In the genomic region with DNA sequence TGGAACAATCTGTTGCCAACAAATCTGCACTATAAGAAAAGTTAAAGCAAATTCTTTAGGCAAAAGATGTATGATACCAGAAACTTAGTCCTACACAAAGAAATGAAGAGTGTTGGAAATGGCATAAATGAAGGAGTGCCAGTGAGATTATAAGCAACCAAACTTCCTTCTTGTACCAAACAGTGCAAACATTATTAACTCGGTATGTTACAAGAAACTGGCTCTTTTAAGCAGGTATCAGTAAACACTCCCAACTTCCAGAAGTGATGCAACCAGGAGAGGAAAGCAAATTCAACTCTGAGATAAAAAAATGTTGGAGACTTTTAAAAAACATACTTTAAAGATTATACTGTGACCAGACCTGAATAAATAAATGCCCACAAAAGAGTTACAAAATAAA, we compare ENCODE assay signal across 24 cellular contexts. TPM values are rescaled to one million over a fixed set of nuclear protein-coding genes. Genes with fewer than 3 reads are reported as not detected.
DNase-seq lines count a peak whose midpoint lies in the region; ATAC-seq and TF ChIP-seq lines count a peak whose summit lies in the region.
"Had no signal": no experiment of that assay in that cellular context is flagged by ENCODE, and none has a peak within 500 bp of the region (broad histone marks: within the 10 kb centered on the region; RNA-seq: fewer than 3 reads in every experiment).

No MANE protein-coding gene starts in this region.

- H3K27ac Mint-ChIP-seq in activated CD4-positive, alpha-beta T cell treated with anti-CD3 and anti-CD28 coated beads, Interleukin-2, amount 10 ng/mL, durations not matched to agents 24 days and 14 days, result peak overlapping the region; percentile 35
- peak overlapping the region; percentile 15 for H3K27ac Mint-ChIP-seq in CD4-positive, alpha-beta T cell
- H3K27ac Mint-ChIP-seq in chondrocyte (ENCODE audit: unreplicated experiment), result peak overlapping the region; percentile 69
- peak overlapping the region; percentile 95 for H3K27ac Mint-ChIP-seq in nephron progenitor cell
- H3K27ac Mint-ChIP-seq: activated B cell treated with CpG ODN at 0.5 μM for 24 hours; activated CD8-positive, alpha-beta memory T cell treated with anti-CD3 and anti-CD28 coated beads, Interleukin-2, amount 10 ng/mL, durations not matched to agents 7 days and 5 days had no signal

- ATAC-seq in CD4-positive, alpha-beta T cell (ENCODE audit: poor library complexity), result no peak
- ATAC-seq in GM19324 (IDR thresholded peaks at IDR 0.05; ENCODE audit: low FRiP score, unreplicated experiment) (no peak), HG03342 (IDR thresholded peaks at IDR 0.05; ENCODE audit: unreplicated experiment) (no peak)
- ATAC-seq: activated CD8-positive, alpha-beta memory T cell treated with anti-CD3 and anti-CD28 coated beads, Interleukin-2, amount 10 ng/mL, durations not matched to agents 7 days and 5 days; gastroesophageal sphincter; left lobe of liver; right cardiac atrium had no signal

- H3K9me3 ChIP-seq in CD4-positive, alpha-beta T cell (ENCODE audit: control insufficient read depth, low read length), result no peaks in the 10 kb centered on the region
- H3K9me3 ChIP-seq: gastroesophageal sphincter had no signal

- peaks cover 30% of the 10 kb centered on the region for H3K4me1 Mint-ChIP-seq in activated CD4-positive, alpha-beta T cell treated with anti-CD3 and anti-CD28 coated beads, Interleukin-2, amount 10 ng/mL, durations not matched to agents 24 days and 14 days
- H3K4me1 Mint-ChIP-seq in CD4-positive, alpha-beta T cell (ENCODE audit: low read depth), result peaks cover 59% of the 10 kb centered on the region
- peaks cover 27% of the 10 kb centered on the region for H3K4me1 Mint-ChIP-seq in chondrocyte (ENCODE audit: low read depth)
- H3K4me1 Mint-ChIP-seq in nephron progenitor cell, result no peaks in the 10 kb centered on the region
- H3K4me1 Mint-ChIP-seq: activated B cell treated with CpG ODN at 0.5 μM for 24 hours had no signal

- H3K4me3 Mint-ChIP-seq in activated CD4-positive, alpha-beta T cell treated with anti-CD3 and anti-CD28 coated beads, Interleukin-2, amount 10 ng/mL, durations not matched to agents 24 days and 14 days, result no peak overlapping the region
- H3K4me3 Mint-ChIP-seq in CD4-positive, alpha-beta T cell, result no peak overlapping the region
- H3K4me3 Mint-ChIP-seq in chondrocyte (ENCODE audit: unreplicated experiment) (no peak overlapping the region), nephron progenitor cell (no peak overlapping the region)
- H3K4me3 Mint-ChIP-seq: activated B cell treated with CpG ODN at 0.5 μM for 24 hours; activated CD8-positive, alpha-beta memory T cell treated with anti-CD3 and anti-CD28 coated beads, Interleukin-2, amount 10 ng/mL, durations not matched to agents 7 days and 5 days had no signal

- H3K36me3 Mint-ChIP-seq in activated CD4-positive, alpha-beta T cell treated with anti-CD3 and anti-CD28 coated beads, Interleukin-2, amount 10 ng/mL, durations not matched to agents 24 days and 14 days (ENCODE audit: low read depth), result peaks cover 80% of the 10 kb centered on the region
- H3K36me3 Mint-ChIP-seq in CD4-positive, alpha-beta T cell (ENCODE audit: low read depth), result peaks cover 93% of the 10 kb centered on the region
- H3K36me3 Mint-ChIP-seq in chondrocyte (ENCODE audit: low read depth) (peaks cover 59% of the 10 kb centered on the region), nephron progenitor cell (ENCODE audit: low read depth) (peaks cover 78% of the 10 kb centered on the region)

- CTCF ChIA-PET in CD4-positive, alpha-beta T cell (lab: Charles Lee), result no interaction called here

- no peak overlapping the region for H3K27ac ChIP-seq in CD4-positive, alpha-beta T cell (ENCODE audit: low read depth, low read length)
- H3K27ac ChIP-seq: gastroesophageal sphincter, HL-60, KMS-11, parathyroid adenoma had no signal

- POLR2A ChIA-PET in CD4-positive, alpha-beta T cell (lab: Charles Lee), result no interaction called here

- H3K9me3 Mint-ChIP-seq in activated CD4-positive, alpha-beta T cell treated with anti-CD3 and anti-CD28 coated beads, Interleukin-2, amount 10 ng/mL, durations not matched to agents 24 days and 14 days, result no peaks in the 10 kb centered on the region
- H3K9me3 Mint-ChIP-seq in CD4-positive, alpha-beta T cell, result no peaks in the 10 kb centered on the region
- H3K9me3 Mint-ChIP-seq in chondrocyte (ENCODE audit: low read depth) (no peaks in the 10 kb centered on the region), nephron progenitor cell (no peaks in the 10 kb centered on the region)
- H3K9me3 Mint-ChIP-seq: activated B cell treated with CpG ODN at 0.5 μM for 24 hours had no signal

- no peaks in the 10 kb centered on the region for H3K27me3 ChIP-seq in CD4-positive, alpha-beta T cell (ENCODE audit: control insufficient read depth, insufficient read depth, low read length)
- H3K27me3 ChIP-seq: gastroesophageal sphincter had no signal

- TF ChIP-seq CTCF in CD4-positive, alpha-beta T cell (IDR thresholded peaks at IDR 0.05), result no peak
- TF ChIP-seq CTCF in chondrocyte (IDR thresholded peaks at IDR 0.05), result no peak
- TF ChIP-seq CTCF in nephron progenitor cell (IDR thresholded peaks at IDR 0.05), result no peak

- DNase-seq in activated CD4-positive, alpha-beta T cell treated with anti-CD3 and anti-CD28 coated beads, Interleukin-2, amount 10 ng/mL, durations not matched to agents 24 days and 14 days, result no peak
- DNase-seq in activated CD4-positive, alpha-beta T cell treated with anti-CD3 and anti-CD28 coated beads for 4 hours, result no peak
- DNase-seq in CD4-positive, alpha-beta T cell, result no peak
- no peak for DNase-seq in chondrocyte (ENCODE audit: low spot score)
- no peak for DNase-seq in nephron progenitor cell
- DNase-seq in islet precursor cell, result no peak
- DNase-seq: 8988T; activated B cell treated with CpG ODN at 0.5 μM for 24 hours; activated CD8-positive, alpha-beta memory T cell treated with anti-CD3 and anti-CD28 coated beads, Interleukin-2, amount 10 ng/mL, durations not matched to agents 7 days and 5 days; cerebellar nuclear complex; hippocampal formation; MM.1S; NCI-H2029 treated with DMSO at 0.1 percent for 48 hours; NCI-H526; right cardiac atrium; SW 1271; T1000 had no signal

- no peaks in the 10 kb centered on the region for H3K27me3 Mint-ChIP-seq in activated CD4-positive, alpha-beta T cell treated with anti-CD3 and anti-CD28 coated beads, Interleukin-2, amount 10 ng/mL, durations not matched to agents 24 days and 14 days
- H3K27me3 Mint-ChIP-seq in CD4-positive, alpha-beta T cell, result no peaks in the 10 kb centered on the region
- no peaks in the 10 kb centered on the region for H3K27me3 Mint-ChIP-seq in chondrocyte (ENCODE audit: low read depth)
- H3K27me3 Mint-ChIP-seq in nephron progenitor cell (ENCODE audit: low read depth, poor library complexity), result no peaks in the 10 kb centered on the region
- H3K27me3 Mint-ChIP-seq: activated B cell treated with CpG ODN at 0.5 μM for 24 hours; activated CD8-positive, alpha-beta memory T cell treated with anti-CD3 and anti-CD28 coated beads, Interleukin-2, amount 10 ng/mL, durations not matched to agents 7 days and 5 days had no signal

- intact Hi-C loops in activated CD4-positive, alpha-beta T cell treated with anti-CD3 and anti-CD28 coated beads, Interleukin-2, amount 10 ng/mL, durations not matched to agents 24 days and 14 days (cut with micrococcal nuclease), result no loop called here
- intact Hi-C loops in CD4-positive, alpha-beta T cell (cut with DNase I, micrococcal nuclease), result no loop called here

RNA-seq across cellular contexts. Expression of a gene that starts 28.5 kb away (rescaled TPM):
- total RNA-seq in activated CD4-positive, alpha-beta T cell treated with anti-CD3 and anti-CD28 coated beads, Interleukin-2, amount 10 ng/mL, durations not matched to agents 24 days and 14 days, result 91.8 and 93.5 TPM in 2 replicates
- 10 to 100 TPM; 93.1 to 95.9 TPM for total RNA-seq in CD4-positive, alpha-beta T cell
- 168 to 194 TPM (median 170 TPM) in 3 replicates for total RNA-seq in chondrocyte

RNA-seq across cellular contexts. Expression of a gene that starts 49.1 kb away (rescaled TPM):
- 334 and 344 TPM in 2 replicates for total RNA-seq in activated CD4-positive, alpha-beta T cell treated with anti-CD3 and anti-CD28 coated beads, Interleukin-2, amount 10 ng/mL, durations not matched to agents 24 days and 14 days
- 100 to 1,000 TPM; 170 to 175 TPM for total RNA-seq in CD4-positive, alpha-beta T cell
- total RNA-seq in chondrocyte, result 122 to 163 TPM (median 124 TPM) in 3 replicates

Comparison
In these comparisons a context has a peak if more than half of its experiments do, and no peak if none do; other contexts are left out.
1. H3K27ac Mint-ChIP-seq: peak in every context shown above with its lines; median percentile 95 in nephron progenitor cell; 69 in chondrocyte; 35 in activated CD4-positive, alpha-beta T cell treated with anti-CD3 and anti-CD28 coated beads, Interleukin-2, amount 10 ng/mL, durations not matched to agents 24 days and 14 days; 15 in CD4-positive, alpha-beta T cell.